Comparison of ENCODE assay signal across 30 cellular contexts in the genomic region with DNA sequence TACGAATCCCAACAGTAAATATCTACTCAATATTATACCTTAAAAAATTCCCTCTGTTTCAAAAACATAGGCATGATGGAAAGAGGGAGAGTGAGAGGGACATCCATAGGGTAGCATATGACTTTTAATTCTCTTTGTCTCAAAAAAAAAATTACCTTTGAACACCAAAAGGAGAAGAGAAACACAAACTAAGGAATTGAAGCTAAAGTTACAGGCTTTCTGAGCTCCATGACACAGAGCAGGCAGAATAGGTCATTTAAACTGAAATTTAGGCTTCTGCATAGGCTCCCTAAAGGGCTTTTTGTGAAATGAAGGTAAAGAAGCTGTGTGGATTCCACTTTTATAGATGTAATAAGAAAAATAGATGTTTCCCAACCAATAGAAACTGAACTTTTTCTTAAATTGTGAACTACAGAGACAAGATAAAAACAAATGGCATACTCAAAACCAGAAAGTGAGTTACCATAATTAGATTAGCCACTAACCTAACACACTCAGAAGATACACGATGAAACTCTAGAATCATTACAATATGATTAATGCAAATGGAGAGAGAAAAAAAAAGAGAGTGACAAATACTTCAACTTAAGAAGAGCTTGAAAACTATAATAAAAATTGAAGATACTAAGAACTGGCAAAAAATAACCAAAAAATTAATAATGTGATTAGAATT.
"Had no signal": no experiment of that assay in that cellular context is flagged by ENCODE, and none has a peak within 500 bp of the region (broad histone marks: within the 10 kb centered on the region; RNA-seq: fewer than 3 reads in every experiment).

No MANE protein-coding gene starts in this region.

- H3K4me1 Mint-ChIP-seq: activated naive CD4-positive, alpha-beta T cell treated with anti-CD3 and anti-CD28 coated beads, Interleukin-2, amount 10 ng/mL, durations not matched to agents 7 days and 5 days had no signal

- DNase-seq: activated CD4-positive, alpha-beta memory T cell treated with anti-CD3 and anti-CD28 coated beads for 36 hours; activated CD4-positive, alpha-beta T cell treated with anti-CD3 and anti-CD28 coated beads for 4 hours; activated CD4-positive, alpha-beta T cell treated with anti-CD3 and anti-CD28 coated beads, Interleukin-2, amount 50 U/mL, for 1 hour; activated CD8-positive, alpha-beta memory T cell treated with anti-CD3 and anti-CD28 coated beads, Interleukin-2, amount 50 U/mL, for 4 hours; activated effector memory CD4-positive, alpha-beta T cell treated with Interleukin-2 at 50 U/mL for 16 hours; activated naive CD4-positive, alpha-beta T cell treated with anti-CD3 and anti-CD28 coated beads, Interleukin-2, amount 10 ng/mL, durations not matched to agents 7 days and 5 days; activated T-cell treated with anti-CD3 and anti-CD28 coated beads for 4 hours; activated T-cell treated with anti-CD3 and anti-CD28 coated beads, Interleukin-2, amount 50 U/mL, for 48 hours; amniotic stem cell; aorta; brain microvascular endothelial cell; central memory CD4-positive, alpha-beta T cell; NCI-H1105; NCI-H1417 treated with DMSO at 0.1 percent for 48 hours; NCI-H2029; NCI-H2107; NCI-H2171; NCI-H510A; NCI-H526; NCI-H748 treated with DMSO at 0.1 percent for 48 hours; OCI-M1; Right ventricle myocardium superior; SJCRH30 had no signal

- ATAC-seq: activated CD4-positive, CD25-positive, alpha-beta regulatory T cell treated with anti-CD3 and anti-CD28 coated beads, Interleukin-2, amount 50 U/mL, for 24 hours had no signal

- H3K4me3 ChIP-seq: SJCRH30, SK-N-MC had no signal

- H3K27ac Mint-ChIP-seq: activated CD4-positive, alpha-beta memory T cell treated with anti-CD3 and anti-CD28 coated beads for 36 hours; activated naive CD4-positive, alpha-beta T cell treated with anti-CD3 and anti-CD28 coated beads, Interleukin-2, amount 10 ng/mL, durations not matched to agents 7 days and 5 days; activated naive CD8-positive, alpha-beta T cell; T-helper 1 cell treated with Interleukin-12 subunit alpha and Interleukin-12 subunit beta and Interleukin-4 antibody, amounts not matched to agents 30 μg/mL and 1 μg/mL, for 36 hours; T-helper 2 cell treated with Interferon-gamma antibody and Interleukin-4, amounts not matched to agents 5 μg/mL and 100 μg/mL, for 36 hours had no signal

- H3K27me3 Mint-ChIP-seq: activated CD4-positive, alpha-beta memory T cell treated with anti-CD3 and anti-CD28 coated beads for 36 hours; activated naive CD4-positive, alpha-beta T cell treated with anti-CD3 and anti-CD28 coated beads, Interleukin-2, amount 10 ng/mL, durations not matched to agents 7 days and 5 days; activated naive CD8-positive, alpha-beta T cell had no signal

- H3K4me3 Mint-ChIP-seq: activated CD4-positive, alpha-beta memory T cell treated with anti-CD3 and anti-CD28 coated beads for 36 hours; activated naive CD4-positive, alpha-beta T cell treated with anti-CD3 and anti-CD28 coated beads, Interleukin-2, amount 10 ng/mL, durations not matched to agents 7 days and 5 days; activated naive CD8-positive, alpha-beta T cell; T-helper 1 cell treated with Interleukin-12 subunit alpha and Interleukin-12 subunit beta and Interleukin-4 antibody, amounts not matched to agents 30 μg/mL and 1 μg/mL, for 36 hours; T-helper 2 cell treated with Interferon-gamma antibody and Interleukin-4, amounts not matched to agents 5 μg/mL and 100 μg/mL, for 36 hours had no signal

- H3K27me3 ChIP-seq: brain microvascular endothelial cell, SJCRH30 had no signal

- H3K27ac ChIP-seq: brain microvascular endothelial cell, SJCRH30, SK-N-MC had no signal

- H3K4me1 ChIP-seq: SJCRH30 had no signal

- H3K9me3 ChIP-seq: SJCRH30 had no signal

- H3K36me3 Mint-ChIP-seq: activated CD4-positive, alpha-beta memory T cell treated with anti-CD3 and anti-CD28 coated beads for 36 hours; activated naive CD4-positive, alpha-beta T cell treated with anti-CD3 and anti-CD28 coated beads, Interleukin-2, amount 10 ng/mL, durations not matched to agents 7 days and 5 days; activated naive CD8-positive, alpha-beta T cell had no signal

- FAIRE-seq: colon, TTC549 had no signal

- H3K36me3 ChIP-seq: brain microvascular endothelial cell, SJCRH30 had no signal
